21 cellular contexts compared by ENCODE assay signal in the genomic region with DNA sequence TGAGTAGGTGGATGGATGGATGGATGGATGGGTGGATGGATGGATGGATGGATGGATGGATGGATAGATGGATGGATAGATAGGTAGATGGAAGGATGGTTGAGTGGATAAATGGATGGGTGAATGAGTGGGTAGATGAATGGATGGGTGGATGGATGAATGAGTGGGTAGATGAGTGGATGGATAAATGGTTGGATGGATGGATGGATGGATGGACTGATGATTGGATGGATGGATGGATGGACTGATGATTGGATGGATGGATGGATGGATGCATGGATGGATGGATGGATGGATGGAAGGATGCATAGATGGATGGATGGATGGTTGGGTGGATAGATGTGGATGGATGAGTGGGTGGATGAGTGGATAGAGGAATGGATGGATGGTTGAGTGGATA. TPM values are rescaled to one million over a fixed set of nuclear protein-coding genes. Genes with fewer than 3 reads are reported as not detected.
"Had no signal": no experiment of that assay in that cellular context is flagged by ENCODE, and none has a peak within 500 bp of the region (broad histone marks: within the 10 kb centered on the region; RNA-seq: fewer than 3 reads in every experiment).

No MANE protein-coding gene starts in this region.

- H3K36me3 ChIP-seq: MG63, SJSA1 had no signal

- H3K27me3 ChIP-seq: MG63, SJSA1 had no signal

- H3K4me3 ChIP-seq: MG63, SJSA1, SK-N-MC had no signal

- H3K4me3 Mint-ChIP-seq: IgD-negative memory B cell had no signal

- H3K27ac Mint-ChIP-seq: IgD-negative memory B cell had no signal

- H3K27me3 Mint-ChIP-seq: IgD-negative memory B cell had no signal

- DNase-seq: KBM-7, MG63, NCI-H1092, NCI-H1105 treated with DMSO at 0.1 percent for 48 hours, NCI-H1417 treated with DMSO at 0.1 percent for 48 hours, NCI-H146, NCI-H1694 treated with DMSO at 0.1 percent for 48 hours, NCI-H1930, NCI-H2081, NCI-H2107, NCI-H2227 treated with DMSO at 0.1 percent for 48 hours, NCI-H524, NCI-H526 treated with DMSO at 0.1 percent for 48 hours, NCI-H748 treated with DMSO at 0.1 percent for 48 hours, Right ventricle myocardium superior, SIG-M5 had no signal

- H3K9me3 ChIP-seq: MG63 had no signal

- H3K27ac ChIP-seq: SJSA1, SK-N-MC had no signal

RNA-seq across cellular contexts. Expression of a gene that starts 13.2 kb away (rescaled TPM):
- total RNA-seq: HT1080, NCI-H460, Right ventricle myocardium superior, SJSA1 had no signal
- polyA plus RNA-seq: IgD-negative memory B cell had no signal

RNA-seq across cellular contexts. Expression of a gene that starts 17.2 kb away (rescaled TPM):
- total RNA-seq: HT1080, NCI-H460, Right ventricle myocardium superior, SJSA1 had no signal

RNA-seq across cellular contexts. Expression of a gene that starts 31.3 kb away (rescaled TPM):
- total RNA-seq: NCI-H460 had no signal
